Comparison of ENCODE assay signal across 9 cellular contexts in the genomic region with DNA sequence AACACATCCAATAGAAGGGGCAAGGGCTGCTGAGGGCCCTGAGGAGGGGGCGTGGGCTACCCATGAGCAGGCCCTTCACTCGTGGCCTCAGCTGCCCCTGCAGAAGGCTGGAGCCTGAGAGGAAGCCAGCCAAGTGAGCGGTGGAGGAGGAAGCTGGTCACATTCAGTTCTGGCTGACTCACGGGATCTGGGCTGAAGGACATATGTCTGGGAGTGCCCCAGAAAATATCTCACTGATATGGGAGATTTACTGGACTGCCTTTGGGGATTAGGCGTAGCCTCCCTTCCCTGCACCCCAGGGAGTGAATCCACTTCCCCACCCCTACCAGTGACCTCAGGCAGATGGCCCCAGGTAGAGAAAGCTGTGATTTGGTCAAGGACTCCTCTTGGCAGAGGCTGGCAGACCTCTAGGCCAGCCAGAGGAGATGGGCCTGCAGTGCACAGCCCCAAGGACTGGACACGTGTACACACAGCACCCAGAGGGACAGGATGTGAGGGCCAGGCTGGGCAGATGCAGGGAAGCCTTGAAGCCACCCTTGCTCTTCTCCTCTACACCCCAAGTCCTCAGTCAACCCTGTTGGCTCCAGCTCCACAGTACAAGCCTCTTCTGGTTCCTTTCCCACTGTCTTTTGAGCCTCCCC. TPM values are rescaled to one million over a fixed set of nuclear protein-coding genes. Genes with fewer than 3 reads are reported as not detected.
DNase-seq lines count a peak whose midpoint lies in the region; ATAC-seq, FAIRE-seq and TF ChIP-seq lines count a peak whose summit lies in the region.
"Had no signal": no experiment of that assay in that cellular context is flagged by ENCODE, and none has a peak within 500 bp of the region (broad histone marks: within the 10 kb centered on the region; RNA-seq: fewer than 3 reads in every experiment).

No MANE protein-coding gene starts in this region.

- no peak overlapping the region for H3K9ac ChIP-seq in mucosa of rectum (ENCODE audit: low read depth in 1 of 2, low read length in 2 of 2)

- ATAC-seq in GM21367 (IDR thresholded peaks at IDR 0.05; ENCODE audit: unreplicated experiment): no peak

- TF ChIP-seq POLR2A in GM12891 (IDR thresholded peaks at IDR 0.05; ENCODE audit: low read depth, low read length): no peak

- peak overlapping the region; percentile 69 to 91 for H3K27ac ChIP-seq in mucosa of rectum (ENCODE audit: low read depth in 2 of 2, low read length in 2 of 2)

- peak; percentile 68 for DNase-seq in AG08396 (ENCODE audit: low spot score)
- peak; percentile 38 for DNase-seq in NCI-H460 (ENCODE audit: extremely low read depth, low read depth)
- DNase-seq in dedifferentiated amniotic fluid mesenchymal stem cell (ENCODE audit: extremely low spot score): peak; percentile 43
- no peak for DNase-seq in NCI-H2227 treated with DMSO at 0.1 percent for 48 hours (lab: John Stamatoyannopoulos, UW)
- DNase-seq in NCI-H524 treated with DMSO at 0.1 percent for 48 hours (lab: John Stamatoyannopoulos, UW): no peak
- DNase-seq in GM12891 (ENCODE audit: insufficient read length, low spot score): no peak

- H3K9me3 ChIP-seq in mucosa of rectum (ENCODE audit: control insufficient read depth in 2 of 2, low read length in 2 of 2): peaks cover 2% of the 10 kb centered on the region in 2 donors

- no peaks in the 10 kb centered on the region for H3K27me3 ChIP-seq in mucosa of rectum (ENCODE audit: control insufficient read depth in 2 of 2, insufficient read depth in 2 of 2, low read length in 2 of 2)

- FAIRE-seq in GM12891 (lab: Jason Lieb, UNC): no peak
- FAIRE-seq: TTC549 had no signal

- no peaks in the 10 kb centered on the region for H3K36me3 ChIP-seq in mucosa of rectum (ENCODE audit: control insufficient read depth in 2 of 2, insufficient read depth in 2 of 2, low read length in 2 of 2)

- peaks cover 26% of the 10 kb centered on the region in 2 donors for H3K4me1 ChIP-seq in mucosa of rectum (ENCODE audit: control insufficient read depth in 2 of 2, insufficient read depth in 2 of 2, low read length in 2 of 2)

- H3K4me3 ChIP-seq in mucosa of rectum (ENCODE audit: low read length in 2 of 2): no peak overlapping the region

TF ChIP-seq in GM12891, 5 proteins besides CTCF, POLR2A, EP300 and RAD21:
- no peak for TF ChIP-seq POLR2AphosphoS5 (IDR thresholded peaks at IDR 0.05; ENCODE audit: low read depth, low read length)
- TF ChIP-seq TAF1 (IDR thresholded peaks at IDR 0.05; ENCODE audit: low read depth, low read length): no peak
- no peak for TF ChIP-seq PAX5 (IDR thresholded peaks at IDR 0.05; ENCODE audit: insufficient read depth, low read length, severe bottlenecking)
- TF ChIP-seq POU2F2 (IDR thresholded peaks at IDR 0.05; ENCODE audit: low read depth, low read length): no peak
- no peak for TF ChIP-seq SPI1 (IDR thresholded peaks at IDR 0.05; ENCODE audit: low read depth, low read length)
TF ChIP-seq in GM12891: peak in this region for 0.

RNA-seq across cellular contexts. Expression of gene ANKDD1A, which starts 14.2 kb away (rescaled TPM):
- 1.6 and 1.7 TPM in 2 replicates for total RNA-seq in NCI-H460 (2014; rRNA removed; shearing (Covaris generic))
- 1.9 and 8.0 TPM in 2 replicates for polyA plus RNA-seq in NCI-H460 (2014; cell fraction: nucleus; rRNA removed)
- polyA plus RNA-seq in GM12891 (2012; ENCODE audit: low read depth, missing spikeins): 1.9 TPM

RNA-seq across cellular contexts. Expression of gene PLEKHO2, which starts 55.8 kb away (rescaled TPM):
- 2.9 and 3.5 TPM in 2 replicates for total RNA-seq in NCI-H460 (2014; rRNA removed; shearing (Covaris generic))
- polyA plus RNA-seq in NCI-H460 (2014; cell fraction: nucleus; rRNA removed): 4.7 and 4.8 TPM in 2 replicates
- polyA plus RNA-seq in GM12891 (2012; ENCODE audit: low read depth, missing spikeins): 14.7 TPM

Comparison
In these comparisons a context has a peak if more than half of its experiments do, and no peak if none do; other contexts are left out.
1. DNase-seq: peak in AG08396 (single experiment), NCI-H460 (single experiment) and dedifferentiated amniotic fluid mesenchymal stem cell (single experiment); none in NCI-H2227 treated with DMSO at 0.1 percent for 48 hours (single experiment), NCI-H524 treated with DMSO at 0.1 percent for 48 hours (single experiment) and GM12891 (single experiment).